Comparison of ENCODE assay signal across 19 cellular contexts in genomic region chr1:93344484-93344883, GRCh38. TPM values are rescaled to one million over a fixed set of nuclear protein-coding genes. Genes with fewer than 3 reads are reported as not detected.
DNase-seq lines count a peak whose midpoint lies in the region; ATAC-seq, FAIRE-seq and TF ChIP-seq lines count a peak whose summit lies in the region.
"Had no signal": no experiment of that assay in that cellular context is flagged by ENCODE, and none has a peak within 500 bp of the region (broad histone marks: within the 10 kb centered on the region; RNA-seq: fewer than 3 reads in every experiment).

No MANE protein-coding gene starts in this region.

- WGBS in gastroesophageal sphincter (ENCODE audit: low coverage in 1 of 2), 2 donors: 84% methylated on average over 4 of the region's 6 CpGs; no CpG with 5 or more reads in 1 of the 2 donors

- H3K27ac Mint-ChIP-seq in osteocyte (ENCODE audit: unreplicated experiment): peak overlapping the region; percentile 32

- no peaks in the 10 kb centered on the region for H3K9me3 ChIP-seq in gastroesophageal sphincter
- H3K9me3 ChIP-seq: SJCRH30, tibial nerve had no signal

- no peaks in the 10 kb centered on the region for H3K27me3 Mint-ChIP-seq in osteocyte (ENCODE audit: unreplicated experiment)
- H3K27me3 Mint-ChIP-seq: stimulated activated memory B cell treated with anti-CD40 and anti-IgM and Interleukin-4, amounts not matched to agents 10 μg/mL and 1 μg/mL and 100 μg/mL, for 72 hours had no signal

- no peak overlapping the region for H3K4me3 Mint-ChIP-seq in osteocyte (ENCODE audit: unreplicated experiment)

- no peaks in the 10 kb centered on the region for H3K36me3 Mint-ChIP-seq in osteocyte (ENCODE audit: unreplicated experiment)

- no peak for TF ChIP-seq EP300 in gastroesophageal sphincter (IDR thresholded peaks at IDR 0.05)

- peaks cover 0 to 45% (median 0%) of the 10 kb centered on the region in 3 donors for H3K4me1 ChIP-seq in gastroesophageal sphincter

- H3K4me1 Mint-ChIP-seq in osteocyte (ENCODE audit: unreplicated experiment): peaks cover 21% of the 10 kb centered on the region

- no peak overlapping the region for H3K27ac ChIP-seq in gastroesophageal sphincter

- DNase-seq in NB4 (ENCODE audit: low read depth) (no peak), astrocyte of the spinal cord (ENCODE audit: low read depth, low spot score) (no peak), osteocyte (ENCODE audit: extremely low spot score, unreplicated experiment) (no peak), D341Med (ENCODE audit: low spot score) (no peak), SK-N-DZ (ENCODE audit: low spot score) (no peak)
- DNase-seq: activated CD4-positive, alpha-beta T cell treated with anti-CD3 and anti-CD28 coated beads, Interleukin-2, amount 50 U/mL, for 4 hours; activated T-cell treated with anti-CD3 and anti-CD28 coated beads, Interleukin-2, amount 50 U/mL, for 72 hours; amygdala; foreskin melanocyte; left ventricle myocardium superior; NCI-H1694; posterior cingulate gyrus; SJCRH30; T1000 had no signal

- in situ Hi-C loops in astrocyte of the spinal cord (cut with HindIII; ENCODE audit: low sequenced_read_pairs): no loop called here

- H3K27me3 ChIP-seq in gastroesophageal sphincter: no peaks in the 10 kb centered on the region
- H3K27me3 ChIP-seq: SJCRH30, tibial nerve had no signal

- H3K36me3 ChIP-seq in gastroesophageal sphincter: no peaks in the 10 kb centered on the region
- H3K36me3 ChIP-seq: SJCRH30 had no signal

- ATAC-seq in gastroesophageal sphincter: no peak

- no peaks in the 10 kb centered on the region for H3K9me3 Mint-ChIP-seq in osteocyte (ENCODE audit: unreplicated experiment)
- H3K9me3 Mint-ChIP-seq: activated T-cell treated with anti-CD3 and anti-CD28 coated beads, Interleukin-2, amount 50 U/mL, for 72 hours; stimulated activated memory B cell treated with anti-CD40 and anti-IgM and Interleukin-4, amounts not matched to agents 10 μg/mL and 1 μg/mL and 100 μg/mL, for 72 hours had no signal

- no peak for TF ChIP-seq POLR2A in NB4 (IDR thresholded peaks at IDR 0.05; ENCODE audit: extremely low read depth, insufficient read length)
- no peak for TF ChIP-seq POLR2A in gastroesophageal sphincter (IDR thresholded peaks at IDR 0.05)

- peak; percentile 21 for FAIRE-seq in G401.6 (lab: Jason Lieb, UNC)
- FAIRE-seq: colon had no signal

- peak overlapping the region; percentile 83 for H3K4me3 ChIP-seq in NB4 (ENCODE audit: low read depth, low read length)
- peak overlapping the region; percentile 78 for H3K4me3 ChIP-seq in astrocyte of the spinal cord (ENCODE audit: low read depth, low read length)
- no peak overlapping the region for H3K4me3 ChIP-seq in gastroesophageal sphincter

- no peak for TF ChIP-seq CTCF in NB4 (IDR thresholded peaks at IDR 0.05; ENCODE audit: low read depth, low read length)
- no peak for TF ChIP-seq CTCF in astrocyte of the spinal cord (IDR thresholded peaks at IDR 0.05; ENCODE audit: low read depth, low read length)
- no peak for TF ChIP-seq CTCF in osteocyte (IDR thresholded peaks at IDR 0.05)
- no peak for TF ChIP-seq CTCF in gastroesophageal sphincter (IDR thresholded peaks at IDR 0.05)

RNA-seq across cellular contexts. Expression of gene DR1, which starts 1.2 kb away (rescaled TPM):
- total RNA-seq in osteocyte (60.9 and 61.7 TPM in 2 replicates), gastroesophageal sphincter (10 to 100 TPM; 35.0 to 38.6 (median 35.3) TPM)
- polyA plus RNA-seq in SK-N-DZ (2014; cell fraction: cytosol; rRNA removed): 35.7 and 46.6 TPM in 2 replicates
- polyA plus RNA-seq in SK-N-DZ (2014; cell fraction: nucleus; rRNA removed): 11.2 and 15.8 TPM in 2 replicates

Comparison
In these comparisons a context has a peak if more than half of its experiments do, and no peak if none do; other contexts are left out.
1. H3K4me3 ChIP-seq: peak in NB4 (single experiment) and astrocyte of the spinal cord (single experiment); none in gastroesophageal sphincter (0 of 2).